Comparison of ENCODE assay signal across 19 cellular contexts in the genomic region with DNA sequence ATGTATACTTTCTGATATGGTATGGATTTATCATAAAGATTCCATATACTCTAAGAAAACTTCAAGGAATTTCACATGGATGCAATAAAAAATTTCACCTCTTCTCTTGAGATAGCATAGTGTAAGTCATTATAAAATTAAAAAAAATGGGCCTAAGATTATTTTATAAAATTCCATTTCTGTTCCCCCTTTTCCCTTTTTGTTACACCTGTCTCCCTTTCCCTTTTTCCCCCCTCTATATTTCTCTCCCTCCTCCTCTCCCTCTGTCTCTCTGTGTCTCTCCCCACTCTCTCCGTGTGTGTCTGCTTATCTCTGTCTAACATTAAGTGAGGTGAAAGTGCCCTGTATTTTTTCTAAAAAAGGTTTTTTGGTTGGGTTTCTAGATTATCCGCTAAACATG.
A peak's percentile ranks its signal among the peaks of the same experiment; 100 is the strongest.
DNase-seq lines count a peak whose midpoint lies in the region; ATAC-seq, FAIRE-seq and TF ChIP-seq lines count a peak whose summit lies in the region.
"Had no signal": no experiment of that assay in that cellular context is flagged by ENCODE, and none has a peak within 500 bp of the region (broad histone marks: within the 10 kb centered on the region; RNA-seq: fewer than 3 reads in every experiment).

No MANE protein-coding gene starts in this region.

- POLR2A ChIA-PET in activated CD4-positive, alpha-beta T cell treated with anti-CD3 and anti-CD28 coated beads, Interleukin-2, amount 10 ng/mL, durations not matched to agents 7 days and 5 days (lab: Charles Lee), result no interaction called here

- H3K4me1 Mint-ChIP-seq in activated CD4-positive, alpha-beta T cell treated with anti-CD3 and anti-CD28 coated beads, Interleukin-2, amount 10 ng/mL, durations not matched to agents 7 days and 5 days, result peaks cover 18% of the 10 kb centered on the region
- H3K4me1 Mint-ChIP-seq in CD4-positive, CD25-positive, alpha-beta regulatory T cell, result peaks cover 0 to 13% (median 7%) of the 10 kb centered on the region in 4 donors
- H3K4me1 Mint-ChIP-seq in central memory CD8-positive, alpha-beta T cell, result peaks cover 6% of the 10 kb centered on the region
- H3K4me1 Mint-ChIP-seq in chondrocyte (ENCODE audit: low read depth), result peaks cover 3% of the 10 kb centered on the region

- intact Hi-C loops in dorsolateral prefrontal cortex (cut with DNase I), result no loop called here

- FAIRE-seq in D721Med (lab: Jason Lieb, UNC), result no peak
- FAIRE-seq: A549, GM19239, H1 had no signal

- H3K27me3 ChIP-seq in CD4-positive, CD25-positive, alpha-beta regulatory T cell (ENCODE audit: control insufficient read depth, insufficient read depth, low read length), result no peaks in the 10 kb centered on the region
- no peaks in the 10 kb centered on the region for H3K27me3 ChIP-seq in KMS-11 (ENCODE audit: insufficient read depth, low read depth)
- no peaks in the 10 kb centered on the region for H3K27me3 ChIP-seq in dorsolateral prefrontal cortex
- H3K27me3 ChIP-seq: BLaER1 treated with 17β-estradiol and CSF1 and Interleukin-3, amounts not matched to agents 10 nM and 100 nM had no signal

- H3K36me3 Mint-ChIP-seq in activated CD4-positive, alpha-beta T cell treated with anti-CD3 and anti-CD28 coated beads, Interleukin-2, amount 10 ng/mL, durations not matched to agents 7 days and 5 days (ENCODE audit: low read depth), result peaks cover 51% of the 10 kb centered on the region
- H3K36me3 Mint-ChIP-seq in CD4-positive, CD25-positive, alpha-beta regulatory T cell, result peaks cover 48% of the 10 kb centered on the region
- H3K36me3 Mint-ChIP-seq in central memory CD8-positive, alpha-beta T cell (ENCODE audit: insufficient read depth), result peaks cover 48% of the 10 kb centered on the region
- peaks cover 18% of the 10 kb centered on the region for H3K36me3 Mint-ChIP-seq in chondrocyte (ENCODE audit: low read depth)

- peak overlapping the region; percentile 16 for H3K27ac ChIP-seq in CD4-positive, CD25-positive, alpha-beta regulatory T cell (ENCODE audit: insufficient read depth, low read length, poor library complexity, severe bottlenecking)
- H3K27ac ChIP-seq in KMS-11, result no peak overlapping the region
- peak overlapping the region in 13 of 59 donors; percentile 1 to 60 (median 18) for H3K27ac ChIP-seq in dorsolateral prefrontal cortex
- H3K27ac ChIP-seq: A549; BLaER1 treated with 17β-estradiol and CSF1 and Interleukin-3, amounts not matched to agents 10 nM and 100 nM had no signal

- no peak overlapping the region for H3K9ac ChIP-seq in KMS-11
- H3K9ac ChIP-seq: BLaER1 treated with 17β-estradiol and CSF1 and Interleukin-3, amounts not matched to agents 10 nM and 100 nM had no signal

- TF ChIP-seq CTCF in KMS-11 (conservative IDR thresholded peaks at IDR 0.05; ENCODE audit: low read depth, low read length), result no peak
- no peak for TF ChIP-seq CTCF in D721Med (IDR thresholded peaks at IDR 0.05; ENCODE audit: insufficient read depth, missing control alignments)
- TF ChIP-seq CTCF in dorsolateral prefrontal cortex (IDR thresholded peaks at IDR 0.05 in 54 of 56, conservative IDR thresholded peaks at IDR 0.05 in 2 of 56; ENCODE audit: low read depth in 1 of 56, partially characterized antibody in 56 of 56), result no peak
- no peak for TF ChIP-seq CTCF in chondrocyte (IDR thresholded peaks at IDR 0.05)

- no peaks in the 10 kb centered on the region for H3K9me3 Mint-ChIP-seq in activated CD4-positive, alpha-beta T cell treated with anti-CD3 and anti-CD28 coated beads, Interleukin-2, amount 10 ng/mL, durations not matched to agents 7 days and 5 days
- H3K9me3 Mint-ChIP-seq in CD4-positive, CD25-positive, alpha-beta regulatory T cell, result no peaks in the 10 kb centered on the region
- H3K9me3 Mint-ChIP-seq in central memory CD8-positive, alpha-beta T cell, result no peaks in the 10 kb centered on the region
- no peaks in the 10 kb centered on the region for H3K9me3 Mint-ChIP-seq in chondrocyte (ENCODE audit: low read depth)

- H3K27me3 Mint-ChIP-seq in activated CD4-positive, alpha-beta T cell treated with anti-CD3 and anti-CD28 coated beads, Interleukin-2, amount 10 ng/mL, durations not matched to agents 7 days and 5 days, result no peaks in the 10 kb centered on the region
- no peaks in the 10 kb centered on the region for H3K27me3 Mint-ChIP-seq in CD4-positive, CD25-positive, alpha-beta regulatory T cell
- no peaks in the 10 kb centered on the region for H3K27me3 Mint-ChIP-seq in central memory CD8-positive, alpha-beta T cell
- H3K27me3 Mint-ChIP-seq in chondrocyte (ENCODE audit: low read depth), result no peaks in the 10 kb centered on the region

- no peak overlapping the region for H2AFZ ChIP-seq in KMS-11 (ENCODE audit: low read depth)

- H3K36me3 ChIP-seq in CD4-positive, CD25-positive, alpha-beta regulatory T cell (ENCODE audit: control insufficient read depth, insufficient read depth, low read length), result peaks cover 68% of the 10 kb centered on the region
- H3K36me3 ChIP-seq in KMS-11 (ENCODE audit: insufficient read depth), result no peaks in the 10 kb centered on the region

- ATAC-seq in CD4-positive, CD25-positive, alpha-beta regulatory T cell (ENCODE audit: low read depth in 2 of 2), result no peak
- ATAC-seq in central memory CD8-positive, alpha-beta T cell (replicated peaks; ENCODE audit: extremely low read depth, poor library complexity, severe bottlenecking), result no peak
- ATAC-seq: A549 had no signal

- no peak overlapping the region for H3K4me3 Mint-ChIP-seq in activated CD4-positive, alpha-beta T cell treated with anti-CD3 and anti-CD28 coated beads, Interleukin-2, amount 10 ng/mL, durations not matched to agents 7 days and 5 days
- H3K4me3 Mint-ChIP-seq in CD4-positive, CD25-positive, alpha-beta regulatory T cell, result no peak overlapping the region
- H3K4me3 Mint-ChIP-seq in central memory CD8-positive, alpha-beta T cell, result no peak overlapping the region
- H3K4me3 Mint-ChIP-seq in chondrocyte (ENCODE audit: unreplicated experiment), result no peak overlapping the region

- no peaks in the 10 kb centered on the region for H3K4me1 ChIP-seq in CD4-positive, CD25-positive, alpha-beta regulatory T cell (ENCODE audit: control insufficient read depth, insufficient read depth, low read length, poor library complexity, severe bottlenecking)
- peaks cover 30% of the 10 kb centered on the region for H3K4me1 ChIP-seq in KMS-11 (ENCODE audit: low read depth, poor library complexity, severe bottlenecking)
- H3K4me1 ChIP-seq: A549; BLaER1 treated with 17β-estradiol and CSF1 and Interleukin-3, amounts not matched to agents 10 nM and 100 nM; Caco-2 had no signal

- DNase-seq in activated CD4-positive, alpha-beta T cell treated with anti-CD3 and anti-CD28 coated beads, Interleukin-2, amount 10 ng/mL, durations not matched to agents 7 days and 5 days, result no peak
- DNase-seq in activated CD4-positive, alpha-beta T cell treated with anti-CD3 and anti-CD28 coated beads for 4 hours, result no peak
- no peak for DNase-seq in CD4-positive, CD25-positive, alpha-beta regulatory T cell
- DNase-seq in central memory CD8-positive, alpha-beta T cell (ENCODE audit: low spot score in 2 of 2), result no peak
- no peak for DNase-seq in D721Med (ENCODE audit: insufficient read length, low spot score)
- DNase-seq in dorsolateral prefrontal cortex, result no peak
- DNase-seq in chondrocyte (ENCODE audit: low spot score), result no peak
- DNase-seq: Caco-2, NCI-H1048, NCI-H1436 treated with DMSO at 0.1 percent for 48 hours, NCI-H2029 treated with DMSO at 0.1 percent for 48 hours, NCI-H2171 treated with DMSO at 0.1 percent for 48 hours, NCI-H748 treated with DMSO at 0.1 percent for 48 hours, RPMI8226 had no signal

- H3K9me3 ChIP-seq in CD4-positive, CD25-positive, alpha-beta regulatory T cell (ENCODE audit: control insufficient read depth in 2 of 2, low read length in 2 of 2), result no peaks in the 10 kb centered on the region
- H3K9me3 ChIP-seq: A549; BLaER1 treated with 17β-estradiol and CSF1 and Interleukin-3, amounts not matched to agents 10 nM and 100 nM; Caco-2 had no signal

- H4K20me1 ChIP-seq in KMS-11 (ENCODE audit: insufficient read depth), result no peaks in the 10 kb centered on the region

- peak overlapping the region; percentile 39; the same call in 1 of the 2 replicates for H3K4me2 ChIP-seq in KMS-11
- H3K4me2 ChIP-seq: A549; BLaER1 treated with 17β-estradiol and CSF1 and Interleukin-3, amounts not matched to agents 10 nM and 100 nM had no signal

- no peaks in the 10 kb centered on the region for H3K79me2 ChIP-seq in KMS-11 (ENCODE audit: insufficient read depth, low read depth)

- CTCF ChIA-PET in activated CD4-positive, alpha-beta T cell treated with anti-CD3 and anti-CD28 coated beads, Interleukin-2, amount 10 ng/mL, durations not matched to agents 7 days and 5 days (lab: Charles Lee), result no interaction called here

- peak overlapping the region; percentile 61 for H3K27ac Mint-ChIP-seq in activated CD4-positive, alpha-beta T cell treated with anti-CD3 and anti-CD28 coated beads, Interleukin-2, amount 10 ng/mL, durations not matched to agents 7 days and 5 days
- peak overlapping the region; percentile 7 to 90 (median 52) for H3K27ac Mint-ChIP-seq in CD4-positive, CD25-positive, alpha-beta regulatory T cell
- H3K27ac Mint-ChIP-seq in central memory CD8-positive, alpha-beta T cell (ENCODE audit: low read depth), result peak overlapping the region; percentile 86
- no peak overlapping the region for H3K27ac Mint-ChIP-seq in chondrocyte (ENCODE audit: unreplicated experiment)

- H3K4me3 ChIP-seq in CD4-positive, CD25-positive, alpha-beta regulatory T cell (ENCODE audit: low read depth, low read length), result no peak overlapping the region
- no peak overlapping the region for H3K4me3 ChIP-seq in KMS-11 (IDR thresholded peaks at IDR 0.05; ENCODE audit: insufficient read depth, low read depth, low read length)
- no peak overlapping the region for H3K4me3 ChIP-seq in dorsolateral prefrontal cortex
- H3K4me3 ChIP-seq: A549; BLaER1 treated with 17β-estradiol and CSF1 and Interleukin-3, amounts not matched to agents 10 nM and 100 nM had no signal
